ENCODE assay signal across 1 cellular context in genomic region chr6:69232506-69233194, GRCh38.
TF ChIP-seq lines count a peak whose summit lies in the region.

No MANE protein-coding gene starts in this region.

TF ChIP-seq in K562, 482 proteins besides CTCF, POLR2A, EP300 and RAD21 (continued from another document and continues in another):
- TF ChIP-seq ARID3A (IDR thresholded peaks at IDR 0.05; ENCODE audit: borderline replicate concordance, low read depth, low read length) (no peak), ZZZ3 (IDR thresholded peaks at IDR 0.05) (no peak), KDM4B (IDR thresholded peaks at IDR 0.05; ENCODE audit: borderline replicate concordance in 2 of 2, low read depth in 1 of 2) (no peak), ZNF23 (CRISPR knock-in tag; IDR thresholded peaks at IDR 0.05) (no peak), ZNF217 (CRISPR knock-in tag; IDR thresholded peaks at IDR 0.05) (no peak), ZBTB40 (IDR thresholded peaks at IDR 0.05) (peak; percentile 76), ZBTB40 (CRISPR knock-in tag; IDR thresholded peaks at IDR 0.05) (no peak), AFF4 (CRISPR knock-in tag; IDR thresholded peaks at IDR 0.05) (peak; percentile 85), LEF1 (IDR thresholded peaks at IDR 0.05) (no peak), TBP (optimal IDR thresholded peaks at IDR 0.05; ENCODE audit: low read depth, low read length) (no peak), SLC30A9 (CRISPR knock-in tag; IDR thresholded peaks at IDR 0.05) (no peak), ATF2 (CRISPR knock-in tag; IDR thresholded peaks at IDR 0.05) (no peak), NR0B1 (IDR thresholded peaks at IDR 0.05; ENCODE audit: partially characterized antibody) (no peak), FOXP4 (CRISPR knock-in tag; IDR thresholded peaks at IDR 0.05; ENCODE audit: borderline replicate concordance) (0 out of 2 replicates have a peak, but pooled peaks have one; percentile 28), MYNN (IDR thresholded peaks at IDR 0.05) (no peak), MYNN (CRISPR knock-in tag; IDR thresholded peaks at IDR 0.05) (peak; percentile 78; the same call in 1 of the 2 replicates), ARID2 (IDR thresholded peaks at IDR 0.05) (no peak), DACH1 (IDR thresholded peaks at IDR 0.05; ENCODE audit: partially characterized antibody) (no peak), NELFE (IDR thresholded peaks at IDR 0.05; ENCODE audit: insufficient read depth, insufficient read length) (no peak), RFX7 (CRISPR knock-in tag; IDR thresholded peaks at IDR 0.05) (no peak), CCNT2 (IDR thresholded peaks at IDR 0.05; ENCODE audit: borderline replicate concordance, extremely low read depth, insufficient read length, low read depth, low read length) (no peak), FOXM1 (IDR thresholded peaks at IDR 0.05; ENCODE audit: low read depth) (no peak), FOXM1 (CRISPR knock-in tag; IDR thresholded peaks at IDR 0.05; ENCODE audit: low read depth) (no peak), HEY1 (CRISPR knock-in tag; IDR thresholded peaks at IDR 0.05; ENCODE audit: borderline replicate concordance) (no peak), FOXJ2 (tag; IDR thresholded peaks at IDR 0.05) (no peak), MAZ (CRISPR knock-in tag; conservative IDR thresholded peaks at IDR 0.05 in 1 of 2, IDR thresholded peaks at IDR 0.05 in 1 of 2) (peak in 1 of 2 experiments; percentile 92; a peak in 2 of 4 replicates), MTA3 (IDR thresholded peaks at IDR 0.05; ENCODE audit: borderline replicate concordance) (no peak), PRDM10 (IDR thresholded peaks at IDR 0.05; ENCODE audit: partially characterized antibody) (no peak), NCOA4 (IDR thresholded peaks at IDR 0.05; ENCODE audit: partially characterized antibody) (no peak), ZNF830 (CRISPR knock-in tag; IDR thresholded peaks at IDR 0.05) (no peak), STAT5B (CRISPR knock-in tag; IDR thresholded peaks at IDR 0.05) (no peak), ZC3H4 (CRISPR knock-in tag; IDR thresholded peaks at IDR 0.05; ENCODE audit: borderline replicate concordance) (no peak)
- TF ChIP-seq, protein P1, sequence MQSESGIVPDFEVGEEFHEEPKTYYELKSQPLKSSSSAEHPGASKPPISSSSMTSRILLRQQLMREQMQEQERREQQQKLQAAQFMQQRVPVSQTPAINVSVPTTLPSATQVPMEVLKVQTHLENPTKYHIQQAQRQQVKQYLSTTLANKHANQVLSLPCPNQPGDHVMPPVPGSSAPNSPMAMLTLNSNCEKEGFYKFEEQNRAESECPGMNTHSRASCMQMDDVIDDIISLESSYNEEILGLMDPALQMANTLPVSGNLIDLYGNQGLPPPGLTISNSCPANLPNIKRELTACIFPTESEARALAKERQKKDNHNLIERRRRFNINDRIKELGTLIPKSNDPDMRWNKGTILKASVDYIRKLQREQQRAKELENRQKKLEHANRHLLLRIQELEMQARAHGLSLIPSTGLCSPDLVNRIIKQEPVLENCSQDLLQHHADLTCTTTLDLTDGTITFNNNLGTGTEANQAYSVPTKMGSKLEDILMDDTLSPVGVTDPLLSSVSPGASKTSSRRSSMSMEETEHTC (IDR thresholded peaks at IDR 0.05), result no peak
